In the genomic region with DNA sequence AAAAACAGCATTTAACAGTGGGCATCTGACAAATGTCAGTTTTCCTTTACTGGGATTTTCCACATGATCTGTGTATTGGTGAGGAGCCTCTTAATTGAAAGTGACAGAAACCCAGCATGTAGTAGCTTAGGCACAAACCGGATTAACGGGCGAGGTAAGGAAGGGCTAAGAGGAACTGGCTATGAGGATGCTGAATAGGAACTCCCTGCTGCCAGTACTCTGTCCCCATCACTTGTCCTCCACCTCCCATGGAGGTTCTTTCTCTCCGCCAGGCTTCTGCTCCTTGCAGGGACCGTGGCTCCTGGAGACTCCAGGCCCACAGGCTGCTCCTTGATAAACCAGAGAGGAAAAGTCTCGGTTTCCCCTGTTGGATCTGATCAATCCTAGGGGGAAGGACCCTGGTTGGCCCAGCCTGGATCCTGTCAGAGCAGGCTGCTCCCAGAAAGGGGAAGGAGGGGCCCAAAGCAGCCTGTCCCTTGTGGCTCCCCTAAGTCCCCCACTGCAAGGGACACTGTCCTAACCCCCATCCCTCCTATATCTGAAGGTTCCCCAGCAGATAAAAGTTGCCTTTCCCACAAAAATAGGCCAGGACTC, we compare ENCODE assay signal across 14 cellular contexts. TPM values are rescaled to one million over a fixed set of nuclear protein-coding genes. Genes with fewer than 3 reads are reported as not detected.
DNase-seq lines count a peak whose midpoint lies in the region; ATAC-seq, FAIRE-seq and TF ChIP-seq lines count a peak whose summit lies in the region.
"Had no signal": no experiment of that assay in that cellular context is flagged by ENCODE, and none has a peak within 500 bp of the region (broad histone marks: within the 10 kb centered on the region; RNA-seq: fewer than 3 reads in every experiment).

No MANE protein-coding gene starts in this region.

- H3K27me3 Mint-ChIP-seq in effector memory CD8-positive, alpha-beta T cell, result no peaks in the 10 kb centered on the region
- H3K27me3 Mint-ChIP-seq: activated T-cell treated with anti-CD3 and anti-CD28 coated beads, Interleukin-2, amount 50 U/mL, for 24 hours had no signal

- CTCF ChIA-PET in A549 (lab: Yijun Ruan, JAX), result interaction anchor here (0.7 to 15.1 kb wide), 15 partner anchors 9 to 120 kb away, joined by 3 to 208 read pairs (median 8); a partner anchor contains a TSS
- CTCF ChIA-PET in IMR-90 (lab: Yijun Ruan, JAX), result interaction anchor here (0.6 kb wide), 1 partner anchor 85 kb away, joined by 3 read pairs; no protein-coding TSS in a partner anchor

- H3K4me2 ChIP-seq in A549 (peak overlapping the region; percentile 100), IMR-90 (ENCODE audit: low read depth, low read length) (no peak overlapping the region), parathyroid adenoma (ENCODE audit: low read length) (peak overlapping the region; percentile 98)

- H3K36me3 Mint-ChIP-seq in effector memory CD8-positive, alpha-beta T cell (ENCODE audit: insufficient read depth), result peaks cover 36% of the 10 kb centered on the region

- H3K14ac ChIP-seq in IMR-90 (replicated peaks; ENCODE audit: low read depth, low read length), result no peak overlapping the region; the same call in 1 of the 2 replicates

- TF ChIP-seq POLR2A in A549 (IDR thresholded peaks at IDR 0.05; ENCODE audit: low read length) (no peak), IMR-90 (IDR thresholded peaks at IDR 0.05; ENCODE audit: low read depth, low read length) (no peak)

- H3K9me3 Mint-ChIP-seq in effector memory CD8-positive, alpha-beta T cell, result no peaks in the 10 kb centered on the region
- H3K9me3 Mint-ChIP-seq: activated T-cell treated with anti-CD3 and anti-CD28 coated beads, Interleukin-2, amount 50 U/mL, for 24 hours had no signal

- in situ Hi-C loops in IMR-90 (cut with MboI; ENCODE audit: low sequenced_read_pairs) (loop anchor here (5.0 kb wide), 1 partner anchor 86 kb away; no protein-coding TSS in a partner anchor), ACHN (cut with HindIII; ENCODE audit: low pct_ligation_motif_present, low pct_unique_long_range_greater_than_20kb, low sequenced_read_pairs) (no loop called here)

- no peaks in the 10 kb centered on the region for H4K20me1 ChIP-seq in IMR-90 (ENCODE audit: insufficient read depth, low read length)

- no peak overlapping the region for H2BK120ac ChIP-seq in IMR-90 (ENCODE audit: low read depth, low read length)

- no peak overlapping the region for H2BK5ac ChIP-seq in IMR-90 (ENCODE audit: low read depth, low read length, poor library complexity, severe bottlenecking)

- H4K91ac ChIP-seq in IMR-90 (ENCODE audit: insufficient read depth, low read depth, low read length), result no peak overlapping the region

- H3K27ac Mint-ChIP-seq in effector memory CD8-positive, alpha-beta T cell, result peak overlapping the region; percentile 94
- H3K27ac Mint-ChIP-seq: activated T-cell treated with anti-CD3 and anti-CD28 coated beads, Interleukin-2, amount 50 U/mL, for 24 hours had no signal

- H4K8ac ChIP-seq in IMR-90 (ENCODE audit: low read depth in 2 of 2, low read length in 2 of 2), result no peak overlapping the region

- dilution Hi-C loops in IMR-90 (cut with HindIII; ENCODE audit: low sequenced_read_pairs, unreplicated experiment), result no loop called here

- TF ChIP-seq EP300 in A549 (IDR thresholded peaks at IDR 0.05), result no peak

- no peak overlapping the region for H3K18ac ChIP-seq in IMR-90 (ENCODE audit: low read depth, low read length)

- POLR2A ChIA-PET in A549 (lab: Yijun Ruan, JAX), result no interaction called here
- POLR2A ChIA-PET in IMR-90 (lab: Charles Lee; ENCODE audit: unreplicated experiment), result no interaction called here

- H2AK5ac ChIP-seq in IMR-90 (ENCODE audit: low read depth, low read length), result no peak overlapping the region

- WGBS in A549 (ENCODE audit: missing lambda C conversion rate), result 71% methylated on average over 6 of the region's 6 CpGs
- WGBS in IMR-90 (ENCODE audit: extremely low coverage in 2 of 2, insufficient read length in 1 of 2), 2 experiments, result 100% methylated on average over 1 of the region's 6 CpGs; no CpG with 5 or more reads in 1 of the 2 experiments

- no peak overlapping the region; the same call in 1 of the 2 replicates for H3K4ac ChIP-seq in IMR-90 (ENCODE audit: low read depth, low read length)

- H3K79me1 ChIP-seq in IMR-90 (ENCODE audit: low read depth in 1 of 2, low read length in 2 of 2), result peaks cover 0 to 3% of the 10 kb centered on the region in 2 experiments; a peak in 1 of 4 replicates

- peak overlapping the region; percentile 96 to 97 for H3K27ac ChIP-seq in A549
- no peak overlapping the region for H3K27ac ChIP-seq in IMR-90 (ENCODE audit: insufficient read depth, low read length)
- peak overlapping the region; percentile 100 for H3K27ac ChIP-seq in parathyroid adenoma

- H2AFZ ChIP-seq in IMR-90 (replicated peaks; ENCODE audit: low read length, poor library complexity) (peak overlapping the region; percentile 51), parathyroid adenoma (no peak overlapping the region)

- no peak overlapping the region for H3K56ac ChIP-seq in IMR-90 (ENCODE audit: extremely low read depth, insufficient read depth, low read length)

- DNase-seq in A549 (ENCODE audit: low read depth in 1 of 2, low spot score in 1 of 2) (no peak), IMR-90 (no peak), ureter (ENCODE audit: low spot score) (no peak), ACHN (no peak), sciatic nerve (ENCODE audit: low spot score) (no peak)
- no peak for DNase-seq in effector memory CD8-positive, alpha-beta T cell
- DNase-seq: activated T-cell treated with anti-CD3 and anti-CD28 coated beads, Interleukin-2, amount 50 U/mL, for 24 hours; COR-L47; effector memory CD4-positive, alpha-beta T cell; stimulated activated CD8-positive, alpha-beta memory T cell treated with anti-CD3 and anti-CD28 coated beads, Interleukin-4, amount 100 ng/mL, for 48 hours had no signal

- TF ChIP-seq RAD21 in A549 (conservative IDR thresholded peaks at IDR 0.05 in 1 of 2, IDR thresholded peaks at IDR 0.05 in 1 of 2) (no peak), IMR-90 (IDR thresholded peaks at IDR 0.05; ENCODE audit: low read length) (no peak)

- H3K9ac ChIP-seq in IMR-90 (ENCODE audit: low read depth, low read length) (no peak overlapping the region), parathyroid adenoma (no peak overlapping the region)

- peaks cover 5% of the 10 kb centered on the region for H3K79me2 ChIP-seq in parathyroid adenoma

- H2BK20ac ChIP-seq in IMR-90 (ENCODE audit: low read depth, low read length), result no peak overlapping the region

- H3K4me1 ChIP-seq in A549, result peaks cover 34% of the 10 kb centered on the region
- H3K4me1 ChIP-seq in IMR-90 (ENCODE audit: control insufficient read depth, insufficient read depth, low read length), result peaks cover 11% of the 10 kb centered on the region
- H3K4me1 ChIP-seq in parathyroid adenoma, result peaks cover 23% of the 10 kb centered on the region

- ATAC-seq in A549 (no peak), IMR-90 (ENCODE audit: low read depth) (no peak), GM21367 (IDR thresholded peaks at IDR 0.05; ENCODE audit: unreplicated experiment) (no peak), sciatic nerve (no peak)
- ATAC-seq in effector memory CD8-positive, alpha-beta T cell (replicated peaks), result no peak

- H2BK15ac ChIP-seq in IMR-90 (ENCODE audit: low read depth, low read length), result no peak overlapping the region

- no peak overlapping the region for H4K5ac ChIP-seq in IMR-90 (ENCODE audit: low read depth, low read length)

- no peak for FAIRE-seq in A549 (lab: Jason Lieb, UNC)

- H3K36me3 ChIP-seq in IMR-90 (ENCODE audit: control insufficient read depth, insufficient read depth, low read length) (no peaks in the 10 kb centered on the region), parathyroid adenoma (ENCODE audit: control insufficient read depth, insufficient read depth, low read length) (no peaks in the 10 kb centered on the region)

- H3K4me3 Mint-ChIP-seq in effector memory CD8-positive, alpha-beta T cell, result peak overlapping the region; percentile 70

- H3K27me3 ChIP-seq in IMR-90 (ENCODE audit: control insufficient read depth, insufficient read depth, low read length) (0 out of 2 replicates have a peak, but pooled peaks cover 3% of the 10 kb centered on the region), parathyroid adenoma (ENCODE audit: control insufficient read depth, insufficient read depth, low read length) (no peaks in the 10 kb centered on the region)

- no peak overlapping the region for H3K23ac ChIP-seq in IMR-90 (ENCODE audit: low read depth, low read length)

- H3K9me1 ChIP-seq in IMR-90 (ENCODE audit: insufficient read depth, low read length), result peaks cover 10% of the 10 kb centered on the region

- intact Hi-C loops in IMR-90 (cut with micrococcal nuclease) (no loop called here), sciatic nerve (cut with DNase I) (loop anchor here (5.0 kb wide), 1 partner anchor 36 kb away; no protein-coding TSS in a partner anchor)

- TF ChIP-seq CTCF in A549 (IDR thresholded peaks at IDR 0.05) (no peak), IMR-90 (conservative IDR thresholded peaks at IDR 0.05; ENCODE audit: low read depth, low read length) (no peak), parathyroid adenoma (IDR thresholded peaks at IDR 0.05) (no peak)

- H3K4me3 ChIP-seq in A549 (no peak overlapping the region), IMR-90 (ENCODE audit: insufficient read depth, low read depth, low read length) (no peak overlapping the region), parathyroid adenoma (ENCODE audit: low read depth, low read length) (peak overlapping the region; percentile 81)

- BruUV-seq in IMR-90 (replicated peaks; lab: Mats Ljungman, UMichigan), result no TSS peak

- peaks cover 11 to 12% of the 10 kb centered on the region in 2 donors for H3K4me1 Mint-ChIP-seq in effector memory CD8-positive, alpha-beta T cell (ENCODE audit: low read depth in 2 of 2)

- H3K9me3 ChIP-seq in A549, result no peaks in the 10 kb centered on the region
- no peaks in the 10 kb centered on the region for H3K9me3 ChIP-seq in IMR-90 (ENCODE audit: control insufficient read depth, insufficient read depth, low read length)
- no peaks in the 10 kb centered on the region for H3K9me3 ChIP-seq in parathyroid adenoma (ENCODE audit: control insufficient read depth, low read length)

- peak overlapping the region; percentile 31 for H2AK9ac ChIP-seq in IMR-90 (replicated peaks; ENCODE audit: low read depth, low read length, poor library complexity)

TF ChIP-seq in A549, 52 proteins besides CTCF, POLR2A, EP300 and RAD21 (continues in another document):
- TF ChIP-seq HOXB5 (CRISPR knock-in tag; IDR thresholded peaks at IDR 0.05), result no peak
- no peak for TF ChIP-seq JUNB (IDR thresholded peaks at IDR 0.05)

RNA-seq across cellular contexts. Expression of a gene that starts 10.3 kb away (rescaled TPM):
- not detected in 2 replicates for polyA plus RNA-seq in A549 (2011; rRNA removed)
- not detected in 2 replicates for polyA plus RNA-seq in A549 (2012; cell fraction: cytosol; rRNA removed)
- not detected in 2 replicates for polyA plus RNA-seq in A549 (2012; cell fraction: nucleus; rRNA removed)
- polyA plus RNA-seq in A549 (2017; fragmentation: RNase III; extraction: RNeasy Plus Mini Kit Qiagen cat#74134 plus additional on column Dnase treatment), result not detected in 3 replicates
- polyA minus RNA-seq in A549 (2011; rRNA and poly(A)+ RNA removed), result not detected in 2 replicates
- not detected in 2 replicates for total RNA-seq in IMR-90 (2012; rRNA removed)
- not detected in 2 replicates for polyA plus RNA-seq in IMR-90 (2012; rRNA removed)
- not detected in 2 replicates for polyA plus RNA-seq in IMR-90 (2012; cell fraction: cytosol; rRNA removed)
- polyA plus RNA-seq in IMR-90 (2012; cell fraction: nucleus; rRNA removed; ENCODE audit: low replicate concordance), result not detected in 2 replicates
- not detected for total RNA-seq in ureter
- not detected for total RNA-seq in sciatic nerve
- total RNA-seq: LHCN-M2, renal cortical epithelial cell had no signal
